19 cellular contexts compared by ENCODE assay signal in the genomic region with DNA sequence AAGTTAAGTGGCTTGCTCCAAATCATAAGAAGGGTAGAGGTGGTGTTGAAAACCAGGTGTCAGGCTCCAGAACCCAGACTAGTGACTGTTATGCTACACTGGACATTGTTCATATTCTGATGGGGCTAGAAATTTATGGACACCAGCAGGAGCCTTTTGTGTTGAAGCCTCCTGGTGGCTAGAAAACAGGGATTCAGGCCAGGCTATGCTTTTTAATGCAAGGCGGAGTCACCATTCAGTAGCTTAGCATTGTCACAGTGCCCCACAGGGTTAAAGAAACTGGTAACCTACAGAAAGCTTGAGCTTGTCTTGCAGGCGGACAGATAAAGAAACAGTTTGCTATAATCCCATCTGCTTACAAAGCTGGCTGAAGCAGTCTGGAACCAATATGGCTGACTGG. TPM values are rescaled to one million over a fixed set of nuclear protein-coding genes. Genes with fewer than 3 reads are reported as not detected.
DNase-seq lines count a peak whose midpoint lies in the region; TF ChIP-seq lines count a peak whose summit lies in the region.
"Had no signal": no experiment of that assay in that cellular context is flagged by ENCODE, and none has a peak within 500 bp of the region (broad histone marks: within the 10 kb centered on the region; RNA-seq: fewer than 3 reads in every experiment).

No MANE protein-coding gene starts in this region.

- H3K4me3 ChIP-seq in choroid plexus epithelial cell (ENCODE audit: low read depth, low read length): no peak overlapping the region
- H3K4me3 ChIP-seq: colonic mucosa, uterus had no signal

- H3K27ac Mint-ChIP-seq in osteocyte (ENCODE audit: unreplicated experiment): no peak overlapping the region
- H3K27ac Mint-ChIP-seq in T-helper 2 cell treated with Interferon-gamma antibody and Interleukin-4, amounts not matched to agents 5 μg/mL and 100 μg/mL, for 36 hours: no peak overlapping the region
- H3K27ac Mint-ChIP-seq: activated CD4-positive, alpha-beta T cell treated with anti-CD3 and anti-CD28 coated beads for 36 hours; memory B cell; nephron had no signal

- H3K4me1 Mint-ChIP-seq in osteocyte (ENCODE audit: unreplicated experiment): peaks cover 9% of the 10 kb centered on the region
- no peaks in the 10 kb centered on the region for H3K4me1 Mint-ChIP-seq in T-helper 2 cell treated with Interferon-gamma antibody and Interleukin-4, amounts not matched to agents 5 μg/mL and 100 μg/mL, for 36 hours (ENCODE audit: low read depth)
- H3K4me1 Mint-ChIP-seq: activated CD4-positive, alpha-beta T cell treated with anti-CD3 and anti-CD28 coated beads for 36 hours; memory B cell had no signal

- peaks cover 16% of the 10 kb centered on the region for H3K27me3 Mint-ChIP-seq in osteocyte (ENCODE audit: unreplicated experiment)
- H3K27me3 Mint-ChIP-seq in T-helper 2 cell treated with Interferon-gamma antibody and Interleukin-4, amounts not matched to agents 5 μg/mL and 100 μg/mL, for 36 hours (ENCODE audit: low read depth): no peaks in the 10 kb centered on the region

- DNase-seq in NCI-H2227 (lab: John Stamatoyannopoulos, UW; ENCODE audit: unreplicated experiment): peak; percentile 35
- no peak for DNase-seq in NCI-H2227 treated with DMSO at 0.1 percent for 48 hours (lab: John Stamatoyannopoulos, UW)
- DNase-seq in NCI-H146 (lab: John Stamatoyannopoulos, UW): peak; percentile 73
- peak; percentile 16 for DNase-seq in choroid plexus epithelial cell (ENCODE audit: low read depth)
- DNase-seq in osteocyte (ENCODE audit: extremely low spot score, unreplicated experiment): no peak
- no peak for DNase-seq in NCI-H1930 (lab: John Stamatoyannopoulos, UW)
- no peak for DNase-seq in T-helper 2 cell treated with Interferon-gamma antibody and Interleukin-4, amounts not matched to agents 5 μg/mL and 100 μg/mL, for 36 hours (ENCODE audit: low spot score)
- DNase-seq in RPMI8226: no peak
- DNase-seq: activated CD4-positive, alpha-beta T cell treated with anti-CD3 and anti-CD28 coated beads for 36 hours; anterior cingulate cortex; colonic mucosa; GF-D8; GOT3; head of caudate nucleus; NCI-H2171 treated with DMSO at 0.1 percent for 48 hours; SHP77 treated with DMSO at 0.1 percent for 48 hours; uterus had no signal

- TF ChIP-seq CTCF in choroid plexus epithelial cell (conservative IDR thresholded peaks at IDR 0.05; ENCODE audit: low read depth, low read length): peak; percentile 47
- peak; percentile 18 for TF ChIP-seq CTCF in osteocyte (IDR thresholded peaks at IDR 0.05)

- H3K36me3 Mint-ChIP-seq in osteocyte (ENCODE audit: unreplicated experiment): no peaks in the 10 kb centered on the region
- H3K36me3 Mint-ChIP-seq in T-helper 2 cell treated with Interferon-gamma antibody and Interleukin-4, amounts not matched to agents 5 μg/mL and 100 μg/mL, for 36 hours (ENCODE audit: low read depth): no peaks in the 10 kb centered on the region
- H3K36me3 Mint-ChIP-seq: memory B cell had no signal

- no peak overlapping the region for H3K4me3 Mint-ChIP-seq in osteocyte (ENCODE audit: unreplicated experiment)
- H3K4me3 Mint-ChIP-seq in T-helper 2 cell treated with Interferon-gamma antibody and Interleukin-4, amounts not matched to agents 5 μg/mL and 100 μg/mL, for 36 hours: no peak overlapping the region
- H3K4me3 Mint-ChIP-seq: activated CD4-positive, alpha-beta T cell treated with anti-CD3 and anti-CD28 coated beads for 36 hours; memory B cell; nephron had no signal

- no peaks in the 10 kb centered on the region for H3K9me3 Mint-ChIP-seq in osteocyte (ENCODE audit: unreplicated experiment)
- no peaks in the 10 kb centered on the region for H3K9me3 Mint-ChIP-seq in T-helper 2 cell treated with Interferon-gamma antibody and Interleukin-4, amounts not matched to agents 5 μg/mL and 100 μg/mL, for 36 hours
- H3K9me3 Mint-ChIP-seq: memory B cell, nephron had no signal

RNA-seq across cellular contexts. Expression of a gene that starts 23.0 kb away (rescaled TPM):
- total RNA-seq in osteocyte: 91.9 and 93.4 TPM in 2 replicates

Comparison
In these comparisons a context has a peak if more than half of its experiments do, and no peak if none do; other contexts are left out.
1. DNase-seq: peak in NCI-H2227 (single experiment), NCI-H146 (single experiment) and choroid plexus epithelial cell (single experiment); none in NCI-H2227 treated with DMSO at 0.1 percent for 48 hours (single experiment), osteocyte (single experiment), NCI-H1930 (0 of 2), T-helper 2 cell treated with Interferon-gamma antibody and Interleukin-4, amounts not matched to agents 5 μg/mL and 100 μg/mL, for 36 hours (single experiment) and RPMI8226 (single experiment).